In the genomic region with DNA sequence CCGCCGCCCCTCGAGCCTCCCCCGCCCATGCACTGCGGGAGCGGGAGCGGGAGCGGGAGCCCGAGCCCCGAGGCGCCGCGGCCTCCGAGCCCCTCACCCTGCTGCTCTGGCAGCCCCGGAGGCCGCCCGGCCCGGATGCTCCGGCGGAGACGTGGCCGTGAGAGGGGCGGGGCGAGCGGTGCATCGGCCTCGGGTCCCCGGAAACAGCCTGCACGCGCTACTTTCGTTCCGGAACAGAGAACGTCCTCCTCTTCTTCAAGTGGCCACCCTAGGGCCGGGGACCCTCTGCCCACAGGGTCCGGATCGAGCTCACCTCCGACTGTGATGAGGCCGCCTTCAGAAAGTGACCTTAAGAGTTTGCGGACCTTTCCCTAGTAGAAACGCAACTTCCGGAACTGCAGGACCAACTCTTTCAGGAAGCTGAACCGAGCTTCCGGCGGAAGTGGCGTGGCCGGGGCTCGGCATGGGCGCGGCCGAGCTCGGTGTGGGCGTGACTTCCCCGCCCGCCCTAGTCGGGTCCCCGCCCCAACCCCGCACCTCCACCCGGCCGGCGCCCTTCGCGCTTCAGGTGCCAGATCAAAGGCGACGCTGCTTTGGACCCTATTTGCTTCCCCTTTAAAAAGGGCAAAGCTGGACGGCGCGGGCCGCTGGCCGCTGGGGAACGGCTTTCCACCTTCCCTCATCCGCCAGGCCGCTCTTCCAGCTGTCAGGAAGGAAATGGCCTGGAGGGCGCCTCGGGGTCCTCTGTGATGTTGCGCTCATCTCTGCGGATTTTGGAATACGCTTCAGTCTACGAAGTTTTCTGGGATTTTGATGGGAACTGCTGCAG, we compare ENCODE assay signal across 1 cellular context.
TF ChIP-seq lines count a peak whose summit lies in the region.

A gene with protein sequence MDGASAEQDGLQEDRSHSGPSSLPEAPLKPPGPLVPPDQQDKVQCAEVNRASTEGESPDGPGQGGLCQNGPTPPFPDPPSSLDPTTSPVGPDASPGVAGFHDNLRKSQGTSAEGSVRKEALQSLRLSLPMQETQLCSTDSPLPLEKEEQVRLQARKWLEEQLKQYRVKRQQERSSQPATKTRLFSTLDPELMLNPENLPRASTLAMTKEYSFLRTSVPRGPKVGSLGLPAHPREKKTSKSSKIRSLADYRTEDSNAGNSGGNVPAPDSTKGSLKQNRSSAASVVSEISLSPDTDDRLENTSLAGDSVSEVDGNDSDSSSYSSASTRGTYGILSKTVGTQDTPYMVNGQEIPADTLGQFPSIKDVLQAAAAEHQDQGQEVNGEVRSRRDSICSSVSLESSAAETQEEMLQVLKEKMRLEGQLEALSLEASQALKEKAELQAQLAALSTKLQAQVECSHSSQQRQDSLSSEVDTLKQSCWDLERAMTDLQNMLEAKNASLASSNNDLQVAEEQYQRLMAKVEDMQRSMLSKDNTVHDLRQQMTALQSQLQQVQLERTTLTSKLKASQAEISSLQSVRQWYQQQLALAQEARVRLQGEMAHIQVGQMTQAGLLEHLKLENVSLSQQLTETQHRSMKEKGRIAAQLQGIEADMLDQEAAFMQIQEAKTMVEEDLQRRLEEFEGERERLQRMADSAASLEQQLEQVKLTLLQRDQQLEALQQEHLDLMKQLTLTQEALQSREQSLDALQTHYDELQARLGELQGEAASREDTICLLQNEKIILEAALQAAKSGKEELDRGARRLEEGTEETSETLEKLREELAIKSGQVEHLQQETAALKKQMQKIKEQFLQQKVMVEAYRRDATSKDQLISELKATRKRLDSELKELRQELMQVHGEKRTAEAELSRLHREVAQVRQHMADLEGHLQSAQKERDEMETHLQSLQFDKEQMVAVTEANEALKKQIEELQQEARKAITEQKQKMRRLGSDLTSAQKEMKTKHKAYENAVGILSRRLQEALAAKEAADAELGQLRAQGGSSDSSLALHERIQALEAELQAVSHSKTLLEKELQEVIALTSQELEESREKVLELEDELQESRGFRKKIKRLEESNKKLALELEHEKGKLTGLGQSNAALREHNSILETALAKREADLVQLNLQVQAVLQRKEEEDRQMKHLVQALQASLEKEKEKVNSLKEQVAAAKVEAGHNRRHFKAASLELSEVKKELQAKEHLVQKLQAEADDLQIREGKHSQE (N-terminal part only) (minus strand): TSS at position 164 of the 829 bp plus-strand sequence. CDS start 6,741 bp downstream, outside the sequence.

TF ChIP-seq in GM12878, 131 proteins besides CTCF, POLR2A, EP300 and RAD21 (continued from another document and continues in another):
- TF ChIP-seq, protein P1, sequence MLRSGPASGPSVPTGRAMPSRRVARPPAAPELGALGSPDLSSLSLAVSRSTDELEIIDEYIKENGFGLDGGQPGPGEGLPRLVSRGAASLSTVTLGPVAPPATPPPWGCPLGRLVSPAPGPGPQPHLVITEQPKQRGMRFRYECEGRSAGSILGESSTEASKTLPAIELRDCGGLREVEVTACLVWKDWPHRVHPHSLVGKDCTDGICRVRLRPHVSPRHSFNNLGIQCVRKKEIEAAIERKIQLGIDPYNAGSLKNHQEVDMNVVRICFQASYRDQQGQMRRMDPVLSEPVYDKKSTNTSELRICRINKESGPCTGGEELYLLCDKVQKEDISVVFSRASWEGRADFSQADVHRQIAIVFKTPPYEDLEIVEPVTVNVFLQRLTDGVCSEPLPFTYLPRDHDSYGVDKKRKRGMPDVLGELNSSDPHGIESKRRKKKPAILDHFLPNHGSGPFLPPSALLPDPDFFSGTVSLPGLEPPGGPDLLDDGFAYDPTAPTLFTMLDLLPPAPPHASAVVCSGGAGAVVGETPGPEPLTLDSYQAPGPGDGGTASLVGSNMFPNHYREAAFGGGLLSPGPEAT (IDR thresholded peaks at IDR 0.05; ENCODE audit: low read depth), result peak; percentile 98
- TF ChIP-seq, protein P2, sequence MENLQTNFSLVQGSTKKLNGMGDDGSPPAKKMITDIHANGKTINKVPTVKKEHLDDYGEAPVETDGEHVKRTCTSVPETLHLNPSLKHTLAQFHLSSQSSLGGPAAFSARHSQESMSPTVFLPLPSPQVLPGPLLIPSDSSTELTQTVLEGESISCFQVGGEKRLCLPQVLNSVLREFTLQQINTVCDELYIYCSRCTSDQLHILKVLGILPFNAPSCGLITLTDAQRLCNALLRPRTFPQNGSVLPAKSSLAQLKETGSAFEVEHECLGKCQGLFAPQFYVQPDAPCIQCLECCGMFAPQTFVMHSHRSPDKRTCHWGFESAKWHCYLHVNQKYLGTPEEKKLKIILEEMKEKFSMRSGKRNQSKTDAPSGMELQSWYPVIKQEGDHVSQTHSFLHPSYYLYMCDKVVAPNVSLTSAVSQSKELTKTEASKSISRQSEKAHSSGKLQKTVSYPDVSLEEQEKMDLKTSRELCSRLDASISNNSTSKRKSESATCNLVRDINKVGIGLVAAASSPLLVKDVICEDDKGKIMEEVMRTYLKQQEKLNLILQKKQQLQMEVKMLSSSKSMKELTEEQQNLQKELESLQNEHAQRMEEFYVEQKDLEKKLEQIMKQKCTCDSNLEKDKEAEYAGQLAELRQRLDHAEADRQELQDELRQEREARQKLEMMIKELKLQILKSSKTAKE (IDR thresholded peaks at IDR 0.05; ENCODE audit: low read depth, poor library complexity, severe bottlenecking), result peak; percentile 79
- TF ChIP-seq YY1 (IDR thresholded peaks at IDR 0.05; ENCODE audit: low read depth, low read length), result peak; percentile 82; the same call in 1 of the 2 replicates
- peak; percentile 99 for TF ChIP-seq STAT1 (conservative IDR thresholded peaks at IDR 0.05)
- TF ChIP-seq, protein P3, sequence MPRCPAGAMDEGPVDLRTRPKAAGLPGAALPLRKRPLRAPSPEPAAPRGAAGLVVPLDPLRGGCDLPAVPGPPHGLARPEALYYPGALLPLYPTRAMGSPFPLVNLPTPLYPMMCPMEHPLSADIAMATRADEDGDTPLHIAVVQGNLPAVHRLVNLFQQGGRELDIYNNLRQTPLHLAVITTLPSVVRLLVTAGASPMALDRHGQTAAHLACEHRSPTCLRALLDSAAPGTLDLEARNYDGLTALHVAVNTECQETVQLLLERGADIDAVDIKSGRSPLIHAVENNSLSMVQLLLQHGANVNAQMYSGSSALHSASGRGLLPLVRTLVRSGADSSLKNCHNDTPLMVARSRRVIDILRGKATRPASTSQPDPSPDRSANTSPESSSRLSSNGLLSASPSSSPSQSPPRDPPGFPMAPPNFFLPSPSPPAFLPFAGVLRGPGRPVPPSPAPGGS (IDR thresholded peaks at IDR 0.05; ENCODE audit: borderline replicate concordance, insufficient read depth, low read depth, low read length, poor library complexity, severe bottlenecking), result peak; percentile 62
- no peak for TF ChIP-seq DPF2 (IDR thresholded peaks at IDR 0.05)
- TF ChIP-seq, protein P4, sequence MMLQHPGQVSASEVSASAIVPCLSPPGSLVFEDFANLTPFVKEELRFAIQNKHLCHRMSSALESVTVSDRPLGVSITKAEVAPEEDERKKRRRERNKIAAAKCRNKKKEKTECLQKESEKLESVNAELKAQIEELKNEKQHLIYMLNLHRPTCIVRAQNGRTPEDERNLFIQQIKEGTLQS (IDR thresholded peaks at IDR 0.05; ENCODE audit: borderline replicate concordance, extremely low read depth, low read depth, low read length), result no peak
- peak; percentile 63 for TF ChIP-seq ATF7 (IDR thresholded peaks at IDR 0.05; ENCODE audit: low read depth)
- TF ChIP-seq NFXL1 (IDR thresholded peaks at IDR 0.05; ENCODE audit: borderline replicate concordance), result no peak
- peak; percentile 95 for TF ChIP-seq WRNIP1 (IDR thresholded peaks at IDR 0.05; ENCODE audit: borderline replicate concordance, low read depth, low read length)
- TF ChIP-seq, protein P5, sequence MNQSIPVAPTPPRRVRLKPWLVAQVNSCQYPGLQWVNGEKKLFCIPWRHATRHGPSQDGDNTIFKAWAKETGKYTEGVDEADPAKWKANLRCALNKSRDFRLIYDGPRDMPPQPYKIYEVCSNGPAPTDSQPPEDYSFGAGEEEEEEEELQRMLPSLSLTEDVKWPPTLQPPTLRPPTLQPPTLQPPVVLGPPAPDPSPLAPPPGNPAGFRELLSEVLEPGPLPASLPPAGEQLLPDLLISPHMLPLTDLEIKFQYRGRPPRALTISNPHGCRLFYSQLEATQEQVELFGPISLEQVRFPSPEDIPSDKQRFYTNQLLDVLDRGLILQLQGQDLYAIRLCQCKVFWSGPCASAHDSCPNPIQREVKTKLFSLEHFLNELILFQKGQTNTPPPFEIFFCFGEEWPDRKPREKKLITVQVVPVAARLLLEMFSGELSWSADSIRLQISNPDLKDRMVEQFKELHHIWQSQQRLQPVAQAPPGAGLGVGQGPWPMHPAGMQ (IDR thresholded peaks at IDR 0.05; ENCODE audit: borderline replicate concordance), result no peak
- TF ChIP-seq, protein P6, sequence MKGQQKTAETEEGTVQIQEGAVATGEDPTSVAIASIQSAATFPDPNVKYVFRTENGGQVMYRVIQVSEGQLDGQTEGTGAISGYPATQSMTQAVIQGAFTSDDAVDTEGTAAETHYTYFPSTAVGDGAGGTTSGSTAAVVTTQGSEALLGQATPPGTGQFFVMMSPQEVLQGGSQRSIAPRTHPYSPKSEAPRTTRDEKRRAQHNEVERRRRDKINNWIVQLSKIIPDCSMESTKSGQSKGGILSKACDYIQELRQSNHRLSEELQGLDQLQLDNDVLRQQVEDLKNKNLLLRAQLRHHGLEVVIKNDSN (IDR thresholded peaks at IDR 0.05; ENCODE audit: borderline replicate concordance, extremely low read length, insufficient read depth, low read depth, low read length), result no peak
- TF ChIP-seq, protein P7, sequence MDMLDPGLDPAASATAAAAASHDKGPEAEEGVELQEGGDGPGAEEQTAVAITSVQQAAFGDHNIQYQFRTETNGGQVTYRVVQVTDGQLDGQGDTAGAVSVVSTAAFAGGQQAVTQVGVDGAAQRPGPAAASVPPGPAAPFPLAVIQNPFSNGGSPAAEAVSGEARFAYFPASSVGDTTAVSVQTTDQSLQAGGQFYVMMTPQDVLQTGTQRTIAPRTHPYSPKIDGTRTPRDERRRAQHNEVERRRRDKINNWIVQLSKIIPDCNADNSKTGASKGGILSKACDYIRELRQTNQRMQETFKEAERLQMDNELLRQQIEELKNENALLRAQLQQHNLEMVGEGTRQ (IDR thresholded peaks at IDR 0.05; ENCODE audit: borderline replicate concordance, low read depth, low read length), result no peak
- peak; percentile 72; the same call in 1 of the 2 replicates for TF ChIP-seq ZSCAN29 (IDR thresholded peaks at IDR 0.05)
- no peak for TF ChIP-seq EZH2 (IDR thresholded peaks at IDR 0.05; ENCODE audit: borderline replicate concordance, control insufficient read depth, low read depth, low read length)
- peak; percentile 42 for TF ChIP-seq TBL1XR1 (IDR thresholded peaks at IDR 0.05; ENCODE audit: low read depth, low read length)
- TF ChIP-seq RBBP5 (conservative IDR thresholded peaks at IDR 0.05), result no peak
- TF ChIP-seq, protein P8, sequence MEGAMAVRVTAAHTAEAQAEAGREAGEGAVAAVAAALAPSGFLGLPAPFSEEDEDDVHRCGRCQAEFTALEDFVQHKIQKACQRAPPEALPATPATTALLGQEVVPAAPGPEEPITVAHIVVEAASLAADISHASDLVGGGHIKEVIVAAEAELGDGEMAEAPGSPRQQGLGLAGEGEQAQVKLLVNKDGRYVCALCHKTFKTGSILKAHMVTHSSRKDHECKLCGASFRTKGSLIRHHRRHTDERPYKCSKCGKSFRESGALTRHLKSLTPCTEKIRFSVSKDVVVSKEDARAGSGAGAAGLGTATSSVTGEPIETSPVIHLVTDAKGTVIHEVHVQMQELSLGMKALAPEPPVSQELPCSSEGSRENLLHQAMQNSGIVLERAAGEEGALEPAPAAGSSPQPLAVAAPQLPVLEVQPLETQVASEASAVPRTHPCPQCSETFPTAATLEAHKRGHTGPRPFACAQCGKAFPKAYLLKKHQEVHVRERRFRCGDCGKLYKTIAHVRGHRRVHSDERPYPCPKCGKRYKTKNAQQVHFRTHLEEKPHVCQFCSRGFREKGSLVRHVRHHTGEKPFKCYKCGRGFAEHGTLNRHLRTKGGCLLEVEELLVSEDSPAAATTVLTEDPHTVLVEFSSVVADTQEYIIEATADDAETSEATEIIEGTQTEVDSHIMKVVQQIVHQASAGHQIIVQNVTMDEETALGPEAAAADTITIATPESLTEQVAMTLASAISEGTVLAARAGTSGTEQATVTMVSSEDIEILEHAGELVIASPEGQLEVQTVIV (IDR thresholded peaks at IDR 0.05; ENCODE audit: borderline replicate concordance, partially characterized antibody), result peak; percentile 94
- peak; percentile 89 for TF ChIP-seq NR2C1 (IDR thresholded peaks at IDR 0.05)
- peak; percentile 57; the same call in 1 of the 2 replicates for TF ChIP-seq CHD2 (IDR thresholded peaks at IDR 0.05; ENCODE audit: borderline replicate concordance, low read depth, low read length)
- TF ChIP-seq SP1 (IDR thresholded peaks at IDR 0.05; ENCODE audit: low read depth, low read length), result peak; percentile 79
- TF ChIP-seq CBX3 (IDR thresholded peaks at IDR 0.05; ENCODE audit: borderline replicate concordance, low read depth), result no peak
- 0 out of 2 replicates have a peak, but pooled peaks have one; percentile 26 for TF ChIP-seq MYB (IDR thresholded peaks at IDR 0.05; ENCODE audit: borderline replicate concordance, low read depth, low read length)
- TF ChIP-seq RB1 (IDR thresholded peaks at IDR 0.05; ENCODE audit: borderline replicate concordance), result peak; percentile 94
- peak; percentile 61; the same call in 1 of the 2 replicates for TF ChIP-seq RUNX3 (IDR thresholded peaks at IDR 0.05; ENCODE audit: low read length)
- TF ChIP-seq TAF1 (IDR thresholded peaks at IDR 0.05; ENCODE audit: borderline replicate concordance, low read depth, low read length), result peak; percentile 90
- no peak for TF ChIP-seq BCL11A (IDR thresholded peaks at IDR 0.05; ENCODE audit: low read depth, low read length)
- TF ChIP-seq CBX5 (IDR thresholded peaks at IDR 0.05; ENCODE audit: low read depth), result no peak
- no peak for TF ChIP-seq NFYA (IDR thresholded peaks at IDR 0.05; ENCODE audit: borderline replicate concordance, low read depth, low read length)
- TF ChIP-seq GABPA (IDR thresholded peaks at IDR 0.05; ENCODE audit: low read depth), result peak; percentile 96
- peak; percentile 61 for TF ChIP-seq MYC (IDR thresholded peaks at IDR 0.05; ENCODE audit: insufficient read depth, insufficient read length, insufficient replicate concordance, low read length, severe bottlenecking)
